ENCODE assay signal across 8 cellular contexts in genomic region chr4:40980318-40980883, GRCh38.
DNase-seq lines count a peak whose midpoint lies in the region; ATAC-seq, FAIRE-seq and TF ChIP-seq lines count a peak whose summit lies in the region.

No MANE protein-coding gene starts in this region.

- no TSS peak for BruUV-seq in OCI-LY7 (replicated peaks; lab: Mats Ljungman, UMichigan)

- TF ChIP-seq CTCF in A549 (IDR thresholded peaks at IDR 0.05) (peak; percentile 38), OCI-LY7 (conservative IDR thresholded peaks at IDR 0.05; ENCODE audit: low read length) (peak; percentile 79), left ventricle myocardium inferior (IDR thresholded peaks at IDR 0.05; ENCODE audit: borderline replicate concordance) (peak; percentile 57), stomach (IDR thresholded peaks at IDR 0.05) (peak in 2 of 7 experiments; percentile 21 to 36)

- no peak for DNase-seq in A549 (ENCODE audit: low read depth in 1 of 2, low spot score in 1 of 2)
- no peak for DNase-seq in GM18507 (ENCODE audit: extremely low spot score, insufficient read length, low read depth)
- DNase-seq in OCI-LY7 (ENCODE audit: low spot score) = peak; percentile 51
- no peak for DNase-seq in left ventricle myocardium inferior
- no peak for DNase-seq in stomach
- no peak for DNase-seq in COR-L47 (lab: John Stamatoyannopoulos, UW)
- DNase-seq in GM12891 (ENCODE audit: insufficient read length, low spot score) = no peak

- H3K9me2 ChIP-seq in OCI-LY7 (ENCODE audit: insufficient read depth, low read length) = no peaks in the 10 kb centered on the region

- H4K20me1 ChIP-seq in OCI-LY7 (ENCODE audit: insufficient read depth, low read length) = no peaks in the 10 kb centered on the region

- H3K9me3 ChIP-seq in A549 = no peaks in the 10 kb centered on the region
- peaks cover 8% of the 10 kb centered on the region; the same call in 1 of the 2 replicates for H3K9me3 ChIP-seq in OCI-LY7 (ENCODE audit: low read length)
- H3K9me3 ChIP-seq in left ventricle myocardium inferior (replicated peaks) = peaks cover 12% of the 10 kb centered on the region
- no peaks in the 10 kb centered on the region for H3K9me3 ChIP-seq in stomach

- H3K4me2 ChIP-seq in A549 (no peak overlapping the region), OCI-LY7 (ENCODE audit: low read length) (no peak overlapping the region)

- H3K79me2 ChIP-seq in OCI-LY7 (ENCODE audit: insufficient read depth, low read depth, low read length) = no peaks in the 10 kb centered on the region; the same call in 1 of the 2 replicates

- POLR2A ChIA-PET in A549 (lab: Yijun Ruan, JAX) (no interaction called here), OCI-LY7 (lab: Charles Lee) (interaction anchor here (0.7 to 11.2 kb wide), 5 partner anchors 14 to 226 kb away, joined by 3 to 127 read pairs (median 3); no protein-coding TSS in a partner anchor)

- FAIRE-seq in A549 (lab: Jason Lieb, UNC) (no peak), GM18507 (lab: Jason Lieb, UNC) (peak; percentile 84), GM12891 (lab: Jason Lieb, UNC) (no peak)

- H3K36me3 ChIP-seq in OCI-LY7 (ENCODE audit: insufficient read depth, low read length) (peaks cover 13% of the 10 kb centered on the region), left ventricle myocardium inferior (peaks cover 6% of the 10 kb centered on the region), stomach (no peaks in the 10 kb centered on the region)

- 9% methylated on average over 1 of the region's 1 CpG for WGBS in A549 (ENCODE audit: missing lambda C conversion rate)
- WGBS in stomach, 5 donors = 15 to 30% (median 25%) methylated on average over 1 of the region's 1 CpG

- no peak for TF ChIP-seq POLR2A in A549 (IDR thresholded peaks at IDR 0.05; ENCODE audit: low read length)
- TF ChIP-seq POLR2A in stomach (IDR thresholded peaks at IDR 0.05) = no peak
- TF ChIP-seq POLR2A in GM12891 (IDR thresholded peaks at IDR 0.05; ENCODE audit: low read depth, low read length) = no peak

- TF ChIP-seq RAD21 in A549 (conservative IDR thresholded peaks at IDR 0.05 in 1 of 2, IDR thresholded peaks at IDR 0.05 in 1 of 2) = peak; percentile 56 to 58; a peak in 4 of 5 replicates

- no peak overlapping the region for H2AFZ ChIP-seq in OCI-LY7 (ENCODE audit: low read length)

- peaks cover 4% of the 10 kb centered on the region; the same call in 2 of the 3 replicates for H3K4me1 ChIP-seq in A549
- peaks cover 68% of the 10 kb centered on the region for H3K4me1 ChIP-seq in OCI-LY7 (ENCODE audit: insufficient read depth, low read length, poor library complexity, severe bottlenecking)
- H3K4me1 ChIP-seq in left ventricle myocardium inferior = peaks cover 20% of the 10 kb centered on the region
- peaks cover 0 to 13% (median 6%) of the 10 kb centered on the region in 4 donors for H3K4me1 ChIP-seq in stomach

- TF ChIP-seq EP300 in A549 (IDR thresholded peaks at IDR 0.05) = no peak
- TF ChIP-seq EP300 in stomach (IDR thresholded peaks at IDR 0.05) = no peak

- H3K27me3 ChIP-seq in left ventricle myocardium inferior (ENCODE audit: low read depth) = no peaks in the 10 kb centered on the region
- H3K27me3 ChIP-seq in stomach = no peaks in the 10 kb centered on the region

- ATAC-seq in A549 = peak in 1 of 2 experiments; percentile 44; a peak in 1 of 6 replicates
- no peak for ATAC-seq in HG02571 (IDR thresholded peaks at IDR 0.05; ENCODE audit: unreplicated experiment)

- H3K27ac ChIP-seq in A549 (no peak overlapping the region), OCI-LY7 (ENCODE audit: low read depth, low read length, poor library complexity, severe bottlenecking) (peak overlapping the region; percentile 32), left ventricle myocardium inferior (replicated peaks) (no peak overlapping the region), stomach (no peak overlapping the region)

- CTCF ChIA-PET in A549 (lab: Yijun Ruan, JAX) (interaction anchor here (0.8 to 5.9 kb wide), 11 partner anchors 9 to 235 kb away, joined by 3 to 54 read pairs (median 4); partner anchors contain the start of gene APBB2), OCI-LY7 (lab: Charles Lee; ENCODE audit: unreplicated experiment) (interaction anchor here (1.0 to 1.5 kb wide), 3 partner anchors 10 to 51 kb away, joined by 3 read pairs; no protein-coding TSS in a partner anchor)

- intact Hi-C loops in OCI-LY7 (cut with micrococcal nuclease; ENCODE audit: unreplicated experiment) = loop anchor here (1.0 kb wide), 1 partner anchor 232 kb away; no protein-coding TSS in a partner anchor
- intact Hi-C loops in left ventricle myocardium inferior (cut with micrococcal nuclease) = no loop called here
- intact Hi-C loops in stomach (cut with DNase I; ENCODE audit: low total_unique reads) = no loop called here

- H3K4me3 ChIP-seq in A549 (no peak overlapping the region), OCI-LY7 (ENCODE audit: low read depth, low read length, poor library complexity, severe bottlenecking) (no peak overlapping the region), left ventricle myocardium inferior (no peak overlapping the region), stomach (no peak overlapping the region)

TF ChIP-seq in A549, 52 proteins besides CTCF, POLR2A, EP300 and RAD21:
- TF ChIP-seq SREBF2 (IDR thresholded peaks at IDR 0.05) (no peak), SMC3 (IDR thresholded peaks at IDR 0.05) (peak; percentile 58)
TF ChIP-seq in A549: peak in this region for 1.

TF ChIP-seq in GM12891, 5 proteins besides CTCF, POLR2A, EP300 and RAD21:
- TF ChIP-seq TAF1 (IDR thresholded peaks at IDR 0.05; ENCODE audit: low read depth, low read length) (no peak), SPI1 (IDR thresholded peaks at IDR 0.05; ENCODE audit: low read depth, low read length) (no peak), POLR2AphosphoS5 (IDR thresholded peaks at IDR 0.05; ENCODE audit: low read depth, low read length) (no peak), POU2F2 (IDR thresholded peaks at IDR 0.05; ENCODE audit: low read depth, low read length) (no peak), PAX5 (IDR thresholded peaks at IDR 0.05; ENCODE audit: insufficient read depth, low read length, severe bottlenecking) (no peak)
